8 cellular contexts compared by ENCODE assay signal in the genomic region with DNA sequence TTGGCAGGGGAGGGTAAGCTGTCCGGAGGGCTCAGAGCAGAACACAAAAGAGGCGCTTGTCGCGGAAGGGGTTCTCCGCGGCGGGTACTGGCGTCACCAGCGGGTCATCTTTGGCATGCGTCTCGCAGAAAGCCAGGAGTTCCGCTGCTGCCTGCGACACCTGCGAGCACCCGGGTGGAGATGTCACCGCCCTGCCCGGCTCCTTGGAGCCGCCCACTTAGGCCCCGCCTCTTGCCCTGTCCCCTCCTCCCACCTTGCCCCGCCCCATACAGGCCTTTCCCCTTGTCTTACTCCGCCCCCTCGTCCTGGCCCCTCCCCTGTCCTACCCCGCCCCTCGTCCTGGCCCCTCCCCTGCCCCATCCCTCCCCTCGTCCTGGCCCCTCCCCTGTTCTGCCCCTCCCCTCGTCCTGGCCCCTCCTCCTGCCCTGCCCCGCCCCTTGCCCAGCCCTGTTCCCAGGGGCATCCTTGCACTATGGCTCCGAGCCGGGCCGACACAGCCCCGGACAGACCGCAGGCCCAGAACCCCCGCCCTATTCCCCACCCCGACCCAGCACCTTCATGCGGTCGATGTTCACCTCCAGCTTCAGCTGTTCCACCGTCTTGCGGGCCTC. TPM values are rescaled to one million over a fixed set of nuclear protein-coding genes. Genes with fewer than 3 reads are reported as not detected.
DNase-seq lines count a peak whose midpoint lies in the region; ATAC-seq and TF ChIP-seq lines count a peak whose summit lies in the region.

No MANE protein-coding gene starts in this region.

- DNase-seq in GM12864 (ENCODE audit: low read depth) (peak; percentile 64), fibroblast of gingiva (ENCODE audit: low read depth) (peak; percentile 83), natural killer cell (peak; percentile 75)
- peak; percentile 99 to 100 for DNase-seq in activated T-cell treated with anti-CD3 and anti-CD28 coated beads, Interleukin-2, amount 50 U/mL, for 48 hours
- DNase-seq in stimulated activated naive B cell treated with anti-CD40 and anti-IgM and Interleukin-4, amounts not matched to agents 10 μg/mL and 1 μg/mL and 100 μg/mL, for 72 hours, result peak; percentile 95

- H3K4me2 ChIP-seq in OCI-LY1 (ENCODE audit: low read length), result peak overlapping the region; percentile 77

- H4K20me1 ChIP-seq in OCI-LY1 (ENCODE audit: insufficient read depth, low read length), result no peaks in the 10 kb centered on the region

- H3K9ac ChIP-seq in OCI-LY1 (ENCODE audit: low read length), result peak overlapping the region; percentile 18; the same call in 1 of the 2 replicates

- H3K27ac ChIP-seq in OCI-LY1 (ENCODE audit: low read depth, low read length, poor library complexity, severe bottlenecking), result no peak overlapping the region

- TF ChIP-seq CTCF in GM12864 (IDR thresholded peaks at IDR 0.05; ENCODE audit: low read depth, low read length, missing control alignments) (no peak), OCI-LY1 (IDR thresholded peaks at IDR 0.05; ENCODE audit: low read length) (no peak), natural killer cell (IDR thresholded peaks at IDR 0.05) (no peak)

- no peak overlapping the region for H2AFZ ChIP-seq in OCI-LY1 (ENCODE audit: low read length)

- no peaks in the 10 kb centered on the region for H3K79me2 ChIP-seq in OCI-LY1 (ENCODE audit: insufficient read depth, low read length)

- peaks cover 17 to 27% of the 10 kb centered on the region in 2 donors for H3K27me3 Mint-ChIP-seq in natural killer cell (ENCODE audit: low read depth in 2 of 2)
- H3K27me3 Mint-ChIP-seq in stimulated activated naive B cell treated with anti-CD40 and anti-IgM and Interleukin-4, amounts not matched to agents 10 μg/mL and 1 μg/mL and 100 μg/mL, for 72 hours, result no peaks in the 10 kb centered on the region

- intact Hi-C loops in natural killer cell (cut with micrococcal nuclease), result loop anchor here (1.0 kb wide), 1 partner anchor 27 kb away; the partner anchor contains the start of gene DACT3

- H3K9me3 ChIP-seq in OCI-LY1 (ENCODE audit: low read length), result no peaks in the 10 kb centered on the region

- H3K36me3 ChIP-seq in OCI-LY1 (ENCODE audit: insufficient read depth, low read length), result no peaks in the 10 kb centered on the region

- H3K9me3 Mint-ChIP-seq in natural killer cell, result no peaks in the 10 kb centered on the region
- no peaks in the 10 kb centered on the region for H3K9me3 Mint-ChIP-seq in stimulated activated naive B cell treated with anti-CD40 and anti-IgM and Interleukin-4, amounts not matched to agents 10 μg/mL and 1 μg/mL and 100 μg/mL, for 72 hours

- H3K4me3 ChIP-seq in GM12864 (ENCODE audit: low read depth, low read length), result peak overlapping the region; percentile 34
- peak overlapping the region; percentile 53 for H3K4me3 ChIP-seq in OCI-LY1 (ENCODE audit: low read depth, low read length, poor library complexity, severe bottlenecking)

- peaks cover 7% of the 10 kb centered on the region for H3K27me3 ChIP-seq in OCI-LY1 (ENCODE audit: insufficient read depth, low read length)

- peak overlapping the region; percentile 61 for H3K4me3 Mint-ChIP-seq in natural killer cell
- peak overlapping the region; percentile 94 to 98 for H3K4me3 Mint-ChIP-seq in stimulated activated naive B cell treated with anti-CD40 and anti-IgM and Interleukin-4, amounts not matched to agents 10 μg/mL and 1 μg/mL and 100 μg/mL, for 72 hours

- no peaks in the 10 kb centered on the region for H3K9me2 ChIP-seq in OCI-LY1 (ENCODE audit: low read depth, low read length)

- H3K4me1 ChIP-seq in OCI-LY1 (ENCODE audit: insufficient read depth, low read length, severe bottlenecking), result peaks cover 27% of the 10 kb centered on the region

- H3K4me1 Mint-ChIP-seq in natural killer cell, result peaks cover 0 to 12% of the 10 kb centered on the region in 2 donors
- H3K4me1 Mint-ChIP-seq in stimulated activated naive B cell treated with anti-CD40 and anti-IgM and Interleukin-4, amounts not matched to agents 10 μg/mL and 1 μg/mL and 100 μg/mL, for 72 hours, result peaks cover 18 to 47% of the 10 kb centered on the region in 2 donors

- peak; percentile 47 for ATAC-seq in HG03432 (IDR thresholded peaks at IDR 0.05; ENCODE audit: unreplicated experiment)
- peak; percentile 72 to 85 (median 72) for ATAC-seq in natural killer cell
- ATAC-seq in stimulated activated naive B cell treated with anti-CD40 and anti-IgM and Interleukin-4, amounts not matched to agents 10 μg/mL and 1 μg/mL and 100 μg/mL, for 72 hours (replicated peaks), result peak; percentile 55 to 65
- no peak for ATAC-seq in GM19455 (IDR thresholded peaks at IDR 0.05; ENCODE audit: unreplicated experiment)

- no peaks in the 10 kb centered on the region for H3K36me3 Mint-ChIP-seq in natural killer cell
- peaks cover 22 to 25% of the 10 kb centered on the region in 2 donors for H3K36me3 Mint-ChIP-seq in stimulated activated naive B cell treated with anti-CD40 and anti-IgM and Interleukin-4, amounts not matched to agents 10 μg/mL and 1 μg/mL and 100 μg/mL, for 72 hours

- peaks cover 4% of the 10 kb centered on the region; the same call in 1 of the 2 replicates for H3F3A ChIP-seq in OCI-LY1 (ENCODE audit: insufficient read depth, low read length)

- H3K27ac Mint-ChIP-seq in natural killer cell, result peak overlapping the region; percentile 35 to 57
- H3K27ac Mint-ChIP-seq in stimulated activated naive B cell treated with anti-CD40 and anti-IgM and Interleukin-4, amounts not matched to agents 10 μg/mL and 1 μg/mL and 100 μg/mL, for 72 hours, result peak overlapping the region; percentile 91

RNA-seq across cellular contexts. Expression of gene GNG8, which starts 1.9 kb away (rescaled TPM):
- total RNA-seq in natural killer cell, result not detected

RNA-seq across cellular contexts. Expression of gene PTGIR, which starts 9.3 kb away (rescaled TPM):
- total RNA-seq in natural killer cell, result 1 to 10 TPM in 2 of 3 donors, under 1 TPM in 1; 0.75 to 1.4 (median 1.0) TPM

RNA-seq across cellular contexts. Expression of gene DACT3, which starts 26.8 kb away (rescaled TPM):
- total RNA-seq in natural killer cell, result under 1 TPM in 2 of 3 donors, not detected in 1; 0.14 to 0.20 TPM

RNA-seq across cellular contexts. Expression of gene CALM3, which starts 33.0 kb away (rescaled TPM):
- total RNA-seq in natural killer cell, result 100 to 1,000 TPM; 218 to 272 (median 235) TPM
